8 cellular contexts compared by ENCODE assay signal in genomic region chr1:149936992-149937705, GRCh38. TPM values are rescaled to one million over a fixed set of nuclear protein-coding genes. Genes with fewer than 3 reads are reported as not detected.
A peak's percentile ranks its signal among the peaks of the same experiment; 100 is the strongest.
DNase-seq lines count a peak whose midpoint lies in the region.

No MANE protein-coding gene starts in this region.

- H3K27ac ChIP-seq in angular gyrus (ENCODE audit: low read depth, low read length) (peak overlapping the region; percentile 69), substantia nigra (ENCODE audit: low read depth, low read length, poor library complexity, severe bottlenecking) (peak overlapping the region; percentile 38)

- peak; percentile 53 for DNase-seq in EH (ENCODE audit: low read depth)
- DNase-seq in M059J (ENCODE audit: low read depth) = peak; percentile 90
- peak; percentile 82 for DNase-seq in iris pigment epithelial cell (ENCODE audit: low read depth)
- peak in 2 of 49 donors; percentile 1 to 27 for DNase-seq in substantia nigra (lab: John Stamatoyannopoulos, UW)
- DNase-seq in MV-4-11 (lab: John Stamatoyannopoulos, UW) = no peak
- DNase-seq in SHP77 treated with DMSO at 0.1 percent for 48 hours (lab: John Stamatoyannopoulos, UW) = no peak
- no peak for DNase-seq in NCI-H1105 (lab: John Stamatoyannopoulos, UW)

RNA-seq across cellular contexts. Expression of gene MTMR11, which starts 0.5 kb away (rescaled TPM):
- total RNA-seq in M059J (2014; rRNA removed; shearing (Covaris generic)) = 6.1 and 8.3 TPM in 2 replicates

RNA-seq across cellular contexts. Expression of gene SF3B4, which starts 9.5 kb away (rescaled TPM):
- total RNA-seq in M059J (2014; rRNA removed; shearing (Covaris generic)) = 37.3 and 54.2 TPM in 2 replicates

RNA-seq across cellular contexts. Expression of gene SV2A, which starts 19.5 kb away (rescaled TPM):
- total RNA-seq in M059J (2014; rRNA removed; shearing (Covaris generic)) = 13.1 and 20.5 TPM in 2 replicates

RNA-seq across cellular contexts. Expression of gene BOLA1, which starts 37.8 kb away (rescaled TPM):
- total RNA-seq in M059J (2014; rRNA removed; shearing (Covaris generic)) = 5.9 and 10.3 TPM in 2 replicates

Comparison
In these comparisons a context has a peak if more than half of its experiments do, and no peak if none do; other contexts are left out.
1. DNase-seq: peak in EH (single experiment), M059J (single experiment) and iris pigment epithelial cell (single experiment); none in MV-4-11 (single experiment), SHP77 treated with DMSO at 0.1 percent for 48 hours (single experiment) and NCI-H1105 (single experiment).